In the genomic region with DNA sequence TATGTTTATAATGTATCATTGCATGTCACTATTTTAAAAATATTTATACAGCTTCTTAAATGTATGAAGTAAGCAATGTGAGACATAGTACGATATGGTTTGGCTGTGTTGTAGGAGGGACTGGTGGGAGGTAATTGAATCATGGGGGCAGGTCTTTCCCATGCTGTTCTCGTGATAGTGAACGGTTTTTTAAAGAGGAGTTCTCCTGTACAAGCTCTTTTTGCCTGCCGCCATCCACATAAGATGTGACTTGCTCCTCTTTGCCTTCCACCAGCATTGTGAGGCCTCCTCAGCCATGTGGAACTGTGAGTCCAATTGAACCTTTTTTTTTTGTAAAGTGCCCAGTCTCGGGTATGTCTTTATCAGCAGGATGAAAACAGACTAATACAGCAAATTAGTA, we compare ENCODE assay signal across 16 cellular contexts.
"Had no signal": no experiment of that assay in that cellular context is flagged by ENCODE, and none has a peak within 500 bp of the region (broad histone marks: within the 10 kb centered on the region; RNA-seq: fewer than 3 reads in every experiment).

No MANE protein-coding gene starts in this region.

- H3K36me3 ChIP-seq: esophagus squamous epithelium, gastroesophageal sphincter, tibial artery had no signal

- H3K9me3 ChIP-seq: esophagus squamous epithelium, gastroesophageal sphincter, tibial artery had no signal

- DNase-seq: cerebellar nuclear complex; dermis blood vessel endothelial cell; esophagus squamous epithelium; foreskin fibroblast; left colon; mammary epithelial cell; naive thymus-derived CD8-positive, alpha-beta T cell; posterior cingulate gyrus; right cardiac atrium; stimulated activated CD4-positive, alpha-beta T cell treated with anti-CD3 and anti-CD28 coated beads, Interleukin-4, amount 100 ng/mL, for 1 hour; stimulated activated CD8-positive, alpha-beta memory T cell treated with anti-CD3 and anti-CD28 coated beads, Interleukin-4, amount 100 ng/mL, for 48 hours; stimulated activated naive CD8-positive, alpha-beta T cell treated with anti-CD3 and anti-CD28 coated beads, Interleukin-15, Interleukin-2, amounts not matched to agents 100 U/mL and 50 U/mL, for 24 hours; tibial artery had no signal

- H3K4me3 ChIP-seq: esophagus squamous epithelium, gastroesophageal sphincter, smooth muscle cell, tibial artery had no signal

- H3K4me2 ChIP-seq: smooth muscle cell had no signal

- H3K27ac ChIP-seq: esophagus squamous epithelium, gastroesophageal sphincter, tibial artery had no signal

- ATAC-seq: gastroesophageal sphincter; naive thymus-derived CD8-positive, alpha-beta T cell; right cardiac atrium; stimulated activated effector memory CD8-positive, alpha-beta T cell treated with anti-CD3 and anti-CD28 coated beads, Interleukin-12 subunit alpha, Interleukin-12 subunit beta, amount 100 ng/mL, for 72 hours; stimulated activated naive CD8-positive, alpha-beta T cell treated with anti-CD3 and anti-CD28 coated beads, Interleukin-15, Interleukin-2, amounts not matched to agents 100 U/mL and 50 U/mL, for 24 hours had no signal

- H3K27me3 ChIP-seq: esophagus squamous epithelium, gastroesophageal sphincter, tibial artery had no signal
